Comparison of ENCODE assay signal across 8 cellular contexts in genomic region chr16:48383204-48383876, GRCh38.
A peak's percentile ranks its signal among the peaks of the same experiment; 100 is the strongest.
DNase-seq lines count a peak whose midpoint lies in the region; ATAC-seq, FAIRE-seq and TF ChIP-seq lines count a peak whose summit lies in the region.

No MANE protein-coding gene starts in this region.

- ATAC-seq in GM18519 (IDR thresholded peaks at IDR 0.05; ENCODE audit: low FRiP score, unreplicated experiment), result no peak

- no peak for FAIRE-seq in H54 (lab: Jason Lieb, UNC)

- H3K27ac ChIP-seq in SK-N-MC, result no peak overlapping the region

- H3K9me3 ChIP-seq in SK-N-MC (ENCODE audit: low read depth, low read length), result no peaks in the 10 kb centered on the region

- no peak for DNase-seq in SK-N-MC (ENCODE audit: low read depth, low spot score)
- DNase-seq in fibroblast of pulmonary artery (ENCODE audit: low read depth), result peak; percentile 57
- DNase-seq in skeletal muscle cell (ENCODE audit: low read depth), result no peak
- no peak for DNase-seq in islet precursor cell
- no peak for DNase-seq in SIG-M5 treated with dmso at 0.1 percent for 504 hours (lab: John Stamatoyannopoulos, UW; ENCODE audit: unreplicated experiment)
- no peak for DNase-seq in H54 (ENCODE audit: insufficient read length, low spot score)

- peak overlapping the region; percentile 100 for H3K4me3 ChIP-seq in GM08714 (ENCODE audit: low read length)
- peak overlapping the region; percentile 85 for H3K4me3 ChIP-seq in SK-N-MC
- H3K4me3 ChIP-seq in fibroblast of pulmonary artery (replicated peaks; ENCODE audit: low read depth, low read length), result peak overlapping the region; percentile 63
- peak overlapping the region; percentile 78 for H3K4me3 ChIP-seq in skeletal muscle cell (ENCODE audit: low read depth, low read length)

- H3K36me3 ChIP-seq in SK-N-MC (ENCODE audit: insufficient read depth, low read length), result no peaks in the 10 kb centered on the region

- peak overlapping the region; percentile 77 for H3K9ac ChIP-seq in SK-N-MC (ENCODE audit: insufficient read length)

- TF ChIP-seq POLR2A in H54 (IDR thresholded peaks at IDR 0.05; ENCODE audit: low read depth, low read length), result no peak

- no peak for TF ChIP-seq CTCF in fibroblast of pulmonary artery (IDR thresholded peaks at IDR 0.05; ENCODE audit: low read length, missing control alignments)
